In genomic region chr16:74764184-74764583, GRCh38 we compare ENCODE assay signal across 2 cellular contexts. TPM values are rescaled to one million over a fixed set of nuclear protein-coding genes. Genes with fewer than 3 reads are reported as not detected.
"Had no signal": no experiment of that assay in that cellular context is flagged by ENCODE, and none has a peak within 500 bp of the region (broad histone marks: within the 10 kb centered on the region; RNA-seq: fewer than 3 reads in every experiment).

No MANE protein-coding gene starts in this region.

RNA-seq across cellular contexts. Expression of gene FA2H, which starts 10.4 kb away (rescaled TPM):
- total RNA-seq: M059J, MCF 10A had no signal
